In genomic region chr3:98534168-98534567, GRCh38 we compare ENCODE assay signal across 1 cellular context.
TF ChIP-seq lines count a peak whose summit lies in the region.

No MANE protein-coding gene starts in this region.

TF ChIP-seq in GM12878, 131 proteins besides CTCF, POLR2A, EP300 and RAD21:
- TF ChIP-seq ASH2L (IDR thresholded peaks at IDR 0.05; ENCODE audit: borderline replicate concordance, low read depth) (no peak), CREB1 (IDR thresholded peaks at IDR 0.05; ENCODE audit: low read depth) (no peak), MYC (IDR thresholded peaks at IDR 0.05; ENCODE audit: insufficient read depth, insufficient read length, insufficient replicate concordance, low read length, severe bottlenecking) (no peak), NR2C2 (IDR thresholded peaks at IDR 0.05; ENCODE audit: borderline replicate concordance, control insufficient read depth, insufficient read length, low read depth) (no peak), TBL1XR1 (IDR thresholded peaks at IDR 0.05; ENCODE audit: low read depth, low read length) (no peak), MLLT1 (IDR thresholded peaks at IDR 0.05) (0 out of 2 replicates have a peak, but pooled peaks have one; percentile 4), RCOR1 (conservative IDR thresholded peaks at IDR 0.05; ENCODE audit: low read depth, low read length) (no peak), MXI1 (IDR thresholded peaks at IDR 0.05; ENCODE audit: low read depth, low read length) (0 out of 2 replicates have a peak, but pooled peaks have one; percentile 11), ZBTB4 (CRISPR knock-in tag; IDR thresholded peaks at IDR 0.05) (no peak), RUNX3 (IDR thresholded peaks at IDR 0.05; ENCODE audit: low read length) (peak; percentile 42), TCF7 (IDR thresholded peaks at IDR 0.05; ENCODE audit: borderline replicate concordance) (no peak), SMC3 (IDR thresholded peaks at IDR 0.05; ENCODE audit: borderline replicate concordance, low read length) (0 out of 2 replicates have a peak, but pooled peaks have one; percentile 2)
TF ChIP-seq in GM12878: peak in this region for 4.
